Comparison of ENCODE assay signal across 1 cellular context in the genomic region with DNA sequence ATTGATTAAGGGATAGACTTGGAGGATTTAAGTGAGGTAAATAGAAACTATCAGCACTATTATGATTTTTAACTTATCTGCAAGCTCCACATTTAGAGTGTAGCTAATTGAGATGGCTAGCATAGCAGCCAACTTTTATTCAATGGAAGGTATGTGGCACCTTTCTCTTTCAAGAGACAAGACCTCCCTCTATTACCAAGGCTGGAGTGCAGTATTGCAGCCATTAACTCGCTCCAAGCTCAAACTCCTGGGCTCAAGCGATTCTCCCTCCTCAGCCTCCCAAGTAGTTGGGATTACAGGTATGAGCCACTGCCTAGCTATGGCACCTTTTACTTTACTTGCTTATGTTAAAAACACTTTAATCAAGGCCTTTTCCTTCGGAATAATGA.
TF ChIP-seq lines count a peak whose summit lies in the region.

No MANE protein-coding gene starts in this region.

TF ChIP-seq in HEK293, 187 proteins besides CTCF, POLR2A, EP300 and RAD21 (continued from another document):
- TF ChIP-seq, protein P1, sequence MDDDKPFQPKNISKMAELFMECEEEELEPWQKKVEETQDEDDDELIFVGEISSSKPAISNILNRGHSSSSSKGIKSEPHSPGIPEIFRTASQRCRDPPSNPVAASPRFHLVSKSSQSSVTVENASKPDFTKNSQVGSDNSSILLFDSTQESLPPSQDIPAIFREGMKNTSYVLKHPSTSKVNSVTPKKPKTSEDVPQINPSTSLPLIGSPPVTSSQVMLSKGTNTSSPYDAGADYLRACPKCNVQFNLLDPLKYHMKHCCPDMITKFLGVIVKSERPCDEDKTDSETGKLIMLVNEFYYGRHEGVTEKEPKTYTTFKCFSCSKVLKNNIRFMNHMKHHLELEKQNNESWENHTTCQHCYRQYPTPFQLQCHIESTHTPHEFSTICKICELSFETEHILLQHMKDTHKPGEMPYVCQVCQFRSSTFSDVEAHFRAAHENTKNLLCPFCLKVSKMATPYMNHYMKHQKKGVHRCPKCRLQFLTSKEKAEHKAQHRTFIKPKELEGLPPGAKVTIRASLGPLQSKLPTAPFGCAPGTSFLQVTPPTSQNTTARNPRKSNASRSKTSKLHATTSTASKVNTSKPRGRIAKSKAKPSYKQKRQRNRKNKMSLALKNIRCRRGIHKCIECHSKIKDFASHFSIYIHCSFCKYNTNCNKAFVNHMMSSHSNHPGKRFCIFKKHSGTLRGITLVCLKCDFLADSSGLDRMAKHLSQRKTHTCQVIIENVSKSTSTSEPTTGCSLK (tag by site-specific recombination; IDR thresholded peaks at IDR 0.05): no peak
- no peak for TF ChIP-seq ZNF37A (tag by site-specific recombination; IDR thresholded peaks at IDR 0.05)
- TF ChIP-seq ZXDB (tag by site-specific recombination; IDR thresholded peaks at IDR 0.05): no peak
- TF ChIP-seq ZNF561 (tag by site-specific recombination; IDR thresholded peaks at IDR 0.05; ENCODE audit: borderline replicate concordance): no peak
